ENCODE assay signal across 16 cellular contexts in genomic region chr13:26952551-26953138, GRCh38.
A peak's percentile ranks its signal among the peaks of the same experiment; 100 is the strongest.
DNase-seq lines count a peak whose midpoint lies in the region; ATAC-seq and TF ChIP-seq lines count a peak whose summit lies in the region.
"Had no signal": no experiment of that assay in that cellular context is flagged by ENCODE, and none has a peak within 500 bp of the region (broad histone marks: within the 10 kb centered on the region; RNA-seq: fewer than 3 reads in every experiment).

No MANE protein-coding gene starts in this region.

- H3K36me3 ChIP-seq in body of pancreas (replicated peaks in 1 of 2; ENCODE audit: insufficient read depth in 1 of 2, low read depth in 2 of 2), result no peaks in the 10 kb centered on the region
- H3K36me3 ChIP-seq: BLaER1 treated with 17β-estradiol and CSF1 and Interleukin-3, amounts not matched to agents 10 nM and 100 nM had no signal

- peaks cover 0 to 11% of the 10 kb centered on the region in 2 donors for H3K27me3 Mint-ChIP-seq in stimulated activated naive B cell treated with anti-CD40 and anti-IgM and Interleukin-4, amounts not matched to agents 10 μg/mL and 1 μg/mL and 100 μg/mL, for 72 hours

- no peaks in the 10 kb centered on the region for H3K36me3 Mint-ChIP-seq in stimulated activated naive B cell treated with anti-CD40 and anti-IgM and Interleukin-4, amounts not matched to agents 10 μg/mL and 1 μg/mL and 100 μg/mL, for 72 hours

- TF ChIP-seq CTCF in body of pancreas (IDR thresholded peaks at IDR 0.05), result no peak

- peaks cover 63% of the 10 kb centered on the region for H3K4me1 ChIP-seq in body of pancreas

- no peak overlapping the region for H3K4me3 Mint-ChIP-seq in stimulated activated naive B cell treated with anti-CD40 and anti-IgM and Interleukin-4, amounts not matched to agents 10 μg/mL and 1 μg/mL and 100 μg/mL, for 72 hours

- no peak overlapping the region for H3K27ac Mint-ChIP-seq in stimulated activated naive B cell treated with anti-CD40 and anti-IgM and Interleukin-4, amounts not matched to agents 10 μg/mL and 1 μg/mL and 100 μg/mL, for 72 hours

- TF ChIP-seq POLR2A in body of pancreas (IDR thresholded peaks at IDR 0.05), result no peak

- no peaks in the 10 kb centered on the region for H3K4me1 Mint-ChIP-seq in stimulated activated naive B cell treated with anti-CD40 and anti-IgM and Interleukin-4, amounts not matched to agents 10 μg/mL and 1 μg/mL and 100 μg/mL, for 72 hours

- intact Hi-C loops in body of pancreas (cut with DNase I), result no loop called here

- H3K9me3 ChIP-seq in body of pancreas, result no peaks in the 10 kb centered on the region
- H3K9me3 ChIP-seq: BLaER1 treated with 17β-estradiol and CSF1 and Interleukin-3, amounts not matched to agents 10 nM and 100 nM had no signal

- DNase-seq in NCI-H2107 treated with DMSO at 0.1 percent for 48 hours (lab: John Stamatoyannopoulos, UW; ENCODE audit: unreplicated experiment) (peak; percentile 10), NCI-H2107 (lab: John Stamatoyannopoulos, UW) (no peak), body of pancreas (no peak), myocyte (ENCODE audit: low read depth) (peak; percentile 55), SIG-M5 (lab: John Stamatoyannopoulos, UW) (no peak), MV-4-11 (lab: John Stamatoyannopoulos, UW) (no peak)
- no peak for DNase-seq in stimulated activated naive B cell treated with anti-CD40 and anti-IgM and Interleukin-4, amounts not matched to agents 10 μg/mL and 1 μg/mL and 100 μg/mL, for 72 hours
- DNase-seq: DMS 273 treated with DMSO at 0.1 percent for 48 hours, EL, H7, Kasumi-1, NCI-H69, PC-3 had no signal

- 91 to 95% methylated on average over 10 to 12 of the region's 12 CpGs for WGBS in body of pancreas, 2 donors

- H3K27ac ChIP-seq in body of pancreas, result peak overlapping the region; percentile 91 to 95 (median 94)
- H3K27ac ChIP-seq: 22Rv1; BLaER1 treated with 17β-estradiol and CSF1 and Interleukin-3, amounts not matched to agents 10 nM and 100 nM had no signal

- H3K4me3 ChIP-seq in body of pancreas, result no peak overlapping the region
- H3K4me3 ChIP-seq: BLaER1 treated with 17β-estradiol and CSF1 and Interleukin-3, amounts not matched to agents 10 nM and 100 nM had no signal

- H3K9me3 Mint-ChIP-seq in stimulated activated naive B cell treated with anti-CD40 and anti-IgM and Interleukin-4, amounts not matched to agents 10 μg/mL and 1 μg/mL and 100 μg/mL, for 72 hours, result no peaks in the 10 kb centered on the region

- H3K27me3 ChIP-seq in body of pancreas, result no peaks in the 10 kb centered on the region
- H3K27me3 ChIP-seq: BLaER1 treated with 17β-estradiol and CSF1 and Interleukin-3, amounts not matched to agents 10 nM and 100 nM had no signal

- ATAC-seq in body of pancreas, result no peak
- no peak for ATAC-seq in HG03045 (IDR thresholded peaks at IDR 0.05; ENCODE audit: unreplicated experiment)
- ATAC-seq in stimulated activated naive B cell treated with anti-CD40 and anti-IgM and Interleukin-4, amounts not matched to agents 10 μg/mL and 1 μg/mL and 100 μg/mL, for 72 hours (replicated peaks), result no peak
- ATAC-seq: PC-3 had no signal

Comparison
In these comparisons a context has a peak if more than half of its experiments do, and no peak if none do; other contexts are left out.
1. DNase-seq: peak in NCI-H2107 treated with DMSO at 0.1 percent for 48 hours (single experiment) and myocyte (single experiment); none in NCI-H2107 (single experiment), body of pancreas (0 of 4), SIG-M5 (single experiment), stimulated activated naive B cell treated with anti-CD40 and anti-IgM and Interleukin-4, amounts not matched to agents 10 μg/mL and 1 μg/mL and 100 μg/mL, for 72 hours (single experiment) and MV-4-11 (single experiment).